ENCODE assay signal across 29 cellular contexts in genomic region chr9:22718653-22719052, GRCh38.
A peak's percentile ranks its signal among the peaks of the same experiment; 100 is the strongest.
DNase-seq lines count a peak whose midpoint lies in the region; ATAC-seq, FAIRE-seq and TF ChIP-seq lines count a peak whose summit lies in the region.
"Had no signal": no experiment of that assay in that cellular context is flagged by ENCODE, and none has a peak within 500 bp of the region (broad histone marks: within the 10 kb centered on the region; RNA-seq: fewer than 3 reads in every experiment).

No MANE protein-coding gene starts in this region.

- H3K36me3 ChIP-seq in PC-3 (ENCODE audit: low read depth, low read length) (no peaks in the 10 kb centered on the region), pancreas (no peaks in the 10 kb centered on the region)
- H3K36me3 ChIP-seq: esophagus muscularis mucosa, upper lobe of right lung had no signal

- in situ Hi-C loops in GM13977 (cut with MboI; ENCODE audit: low pct_unique_long_range_greater_than_20kb, low sequenced_read_pairs, unreplicated experiment), result no loop called here

- H2AFZ ChIP-seq in PC-3 (ENCODE audit: low read length), result no peak overlapping the region

- FAIRE-seq in pancreas (lab: Jason Lieb, UNC), result peak; percentile 51
- FAIRE-seq: HepG2, keratinocyte had no signal

- no peak overlapping the region for H3K4me2 ChIP-seq in PC-3 (ENCODE audit: low read length)

- no peak overlapping the region for H3K9ac ChIP-seq in PC-3 (ENCODE audit: low read length)

- ATAC-seq in PC-3 (no peak), pancreas (no peak), HG03175 (IDR thresholded peaks at IDR 0.05; ENCODE audit: unreplicated experiment) (no peak), HG03521 (IDR thresholded peaks at IDR 0.05; ENCODE audit: unreplicated experiment) (no peak), GM18868 (IDR thresholded peaks at IDR 0.05; ENCODE audit: unreplicated experiment) (no peak)
- ATAC-seq: body of pancreas, HepG2, upper lobe of right lung had no signal

- no TSS peak for BruUV-seq in PC-3 (replicated peaks; lab: Mats Ljungman, UMichigan)

- POLR2A ChIA-PET in PC-3 (lab: Charles Lee; ENCODE audit: unreplicated experiment), result interaction anchor here (0.8 kb wide), 1 partner anchor 272 kb away, joined by 4 read pairs; no protein-coding TSS in a partner anchor

- no peak overlapping the region for H3K27ac ChIP-seq in PC-3 (ENCODE audit: low read length)
- H3K27ac ChIP-seq in pancreas, result no peak overlapping the region
- H3K27ac ChIP-seq: body of pancreas, esophagus muscularis mucosa, skin epidermis, upper lobe of right lung had no signal

- intact Hi-C loops in PC-3 (cut with micrococcal nuclease) (no loop called here), pancreas (cut with DNase I) (no loop called here)

- H3K4me1 ChIP-seq in PC-3 (ENCODE audit: insufficient read depth, low read length) (peaks cover 18% of the 10 kb centered on the region; the same call in 1 of the 2 replicates), pancreas (no peaks in the 10 kb centered on the region)
- H3K4me1 ChIP-seq: body of pancreas, esophagus muscularis mucosa, upper lobe of right lung had no signal

- no peaks in the 10 kb centered on the region for H3K27me3 ChIP-seq in PC-3 (ENCODE audit: low read length)
- H3K27me3 ChIP-seq in pancreas, result no peaks in the 10 kb centered on the region
- H3K27me3 ChIP-seq: body of pancreas, esophagus muscularis mucosa, upper lobe of right lung had no signal

- CTCF ChIA-PET in PC-3 (lab: Charles Lee), result interaction anchor here (0.6 kb wide), 1 partner anchor 266 kb away, joined by 4 read pairs; no protein-coding TSS in a partner anchor

- 35 to 70% methylated on average over 1 of the region's 1 CpG for WGBS in pancreas, 2 donors

- TF ChIP-seq CTCF in GM13977 (IDR thresholded peaks at IDR 0.05; ENCODE audit: extremely low read depth, insufficient read depth, missing control alignments) (peak; percentile 5), PC-3 (conservative IDR thresholded peaks at IDR 0.05; ENCODE audit: low read depth, low read length) (peak; percentile 31; the same call in 1 of the 2 replicates), epithelial cell of proximal tubule (conservative IDR thresholded peaks at IDR 0.05; ENCODE audit: low read depth, low read length) (peak; percentile 23), pancreas (IDR thresholded peaks at IDR 0.05) (no peak)

- no peak overlapping the region for H3K4me3 ChIP-seq in PC-3 (ENCODE audit: low read length)
- no peak overlapping the region for H3K4me3 ChIP-seq in epithelial cell of proximal tubule (ENCODE audit: low read depth, low read length)
- no peak overlapping the region for H3K4me3 ChIP-seq in pancreas
- H3K4me3 ChIP-seq: body of pancreas, esophagus muscularis mucosa, lung, skin epidermis, upper lobe of right lung had no signal

- H3K9me2 ChIP-seq in PC-3 (replicated peaks; ENCODE audit: low read length), result no peaks in the 10 kb centered on the region

- H4K20me1 ChIP-seq in PC-3 (ENCODE audit: low read length), result no peaks in the 10 kb centered on the region

- DNase-seq in GM13977 (ENCODE audit: low spot score), result no peak
- peak; percentile 10 for DNase-seq in PC-3
- no peak for DNase-seq in epithelial cell of proximal tubule (ENCODE audit: low read depth)
- no peak for DNase-seq in pancreas
- no peak for DNase-seq in DMS79 treated with DMSO at 0.1 percent for 48 hours (lab: John Stamatoyannopoulos, UW)
- DNase-seq: activated CD4-positive, alpha-beta memory T cell treated with anti-CD3 and anti-CD28 coated beads, Interleukin-2, amount 10 ng/mL, durations not matched to agents 7 days and 5 days; activated CD4-positive, CD25-positive, alpha-beta regulatory T cell treated with anti-CD3 and anti-CD28 coated beads, Interleukin-2, amount 50 U/mL, for 72 hours; activated effector memory CD4-positive, alpha-beta T cell treated with anti-CD3 and anti-CD28 coated beads, Interleukin-2, amount 50 U/mL, for 16 hours; activated T-cell treated with anti-CD3 and anti-CD28 coated beads for 4 hours; body of pancreas; CD8-positive, alpha-beta memory T cell; DMS153; effector CD8-positive, alpha-beta T cell; HCEC 1CT; Kasumi-1; NCI-H1048; NCI-H1694 treated with DMSO at 0.1 percent for 48 hours; NCI-H748 treated with DMSO at 0.1 percent for 48 hours; SHP77; stimulated activated CD4-positive, alpha-beta T cell treated with anti-CD3 and anti-CD28 coated beads, Interleukin-1b, Interleukin-23, amount 100 ng/mL, for 48 hours; upper lobe of right lung had no signal

- no peaks in the 10 kb centered on the region for H3F3A ChIP-seq in PC-3 (ENCODE audit: low read length, unreplicated experiment)

- H3K9me3 ChIP-seq in PC-3 (ENCODE audit: low read length) (no peaks in the 10 kb centered on the region), pancreas (no peaks in the 10 kb centered on the region)
- H3K9me3 ChIP-seq: body of pancreas, esophagus muscularis mucosa, upper lobe of right lung had no signal

- H3K79me2 ChIP-seq in PC-3 (ENCODE audit: low read length), result no peaks in the 10 kb centered on the region

Comparison
In these comparisons a context has a peak if more than half of its experiments do, and no peak if none do; other contexts are left out.
1. CTCF ChIP-seq: peak in GM13977 (single experiment), PC-3 (single experiment) and epithelial cell of proximal tubule (single experiment); none in pancreas (0 of 4).